In genomic region chr11:107732327-107733051, GRCh38 we compare ENCODE assay signal across 20 cellular contexts. TPM values are rescaled to one million over a fixed set of nuclear protein-coding genes. Genes with fewer than 3 reads are reported as not detected.
DNase-seq lines count a peak whose midpoint lies in the region; ATAC-seq and TF ChIP-seq lines count a peak whose summit lies in the region.
"Had no signal": no experiment of that assay in that cellular context is flagged by ENCODE, and none has a peak within 500 bp of the region (broad histone marks: within the 10 kb centered on the region; RNA-seq: fewer than 3 reads in every experiment).

No MANE protein-coding gene starts in this region.

- no peak for TF ChIP-seq CTCF in GM10248 (IDR thresholded peaks at IDR 0.05; ENCODE audit: control extremely low read depth, extremely low read depth, low read depth, missing control alignments)

- peaks cover 9% of the 10 kb centered on the region for H3K27me3 Mint-ChIP-seq in activated T-helper 2 cell treated with anti-CD3 and anti-CD28 coated beads, Interferon-gamma antibody, Interleukin-2, Interleukin-4, amounts not matched to agents 10 μg/mL and 5 μg/mL and 100 μg/mL, durations not matched to agents 14 hours and 24 hours and 36 hours (ENCODE audit: low read depth)

- POLR2A ChIA-PET in GM10248 (lab: Yijun Ruan, JAX) = no interaction called here

- no peak overlapping the region for H3K4me3 Mint-ChIP-seq in activated T-helper 2 cell treated with anti-CD3 and anti-CD28 coated beads, Interferon-gamma antibody, Interleukin-2, Interleukin-4, amounts not matched to agents 10 μg/mL and 5 μg/mL and 100 μg/mL, durations not matched to agents 14 hours and 24 hours and 36 hours (ENCODE audit: low read depth)
- H3K4me3 Mint-ChIP-seq: H9 had no signal

- DNase-seq in GM10248 (ENCODE audit: extremely low spot score) (peak; percentile 19), kidney glomerular epithelial cell (lab: John Stamatoyannopoulos, UW) (no peak)
- DNase-seq in stimulated activated CD4-positive, alpha-beta T cell treated with anti-CD3 and anti-CD28 coated beads, Interleukin-4, amount 100 ng/mL, for 4 hours = no peak
- no peak for DNase-seq in activated T-helper 2 cell treated with anti-CD3 and anti-CD28 coated beads, Interferon-gamma antibody, Interleukin-2, Interleukin-4, amounts not matched to agents 10 μg/mL and 5 μg/mL and 100 μg/mL, durations not matched to agents 14 hours and 24 hours and 36 hours (ENCODE audit: low spot score)
- DNase-seq: activated naive CD4-positive, alpha-beta T cell; Caco-2; dermis blood vessel endothelial cell; esophagus squamous epithelium; GDM1; H9; NCI-H1436; NCI-H226; stimulated activated CD4-positive, alpha-beta T cell treated with anti-CD3 and anti-CD28 coated beads, Interleukin-12 subunit alpha, Interleukin-12 subunit beta, amount 100 ng/mL, for 4 hours; stomach had no signal

- H3K27ac Mint-ChIP-seq in activated T-helper 2 cell treated with anti-CD3 and anti-CD28 coated beads, Interferon-gamma antibody, Interleukin-2, Interleukin-4, amounts not matched to agents 10 μg/mL and 5 μg/mL and 100 μg/mL, durations not matched to agents 14 hours and 24 hours and 36 hours = no peak overlapping the region
- H3K27ac Mint-ChIP-seq: progenitor cell of endocrine pancreas had no signal

- no peaks in the 10 kb centered on the region for H3K9me3 Mint-ChIP-seq in activated T-helper 2 cell treated with anti-CD3 and anti-CD28 coated beads, Interferon-gamma antibody, Interleukin-2, Interleukin-4, amounts not matched to agents 10 μg/mL and 5 μg/mL and 100 μg/mL, durations not matched to agents 14 hours and 24 hours and 36 hours
- H3K9me3 Mint-ChIP-seq: H9 had no signal

- intact Hi-C loops in activated T-helper 2 cell treated with anti-CD3 and anti-CD28 coated beads, Interferon-gamma antibody, Interleukin-2, Interleukin-4, amounts not matched to agents 10 μg/mL and 5 μg/mL and 100 μg/mL, durations not matched to agents 14 hours and 24 hours and 36 hours (cut with micrococcal nuclease) = no loop called here

- ATAC-seq in GM19035 (IDR thresholded peaks at IDR 0.05; ENCODE audit: unreplicated experiment) = peak; percentile 75
- ATAC-seq in HG02763 (IDR thresholded peaks at IDR 0.05; ENCODE audit: unreplicated experiment) = peak; percentile 66
- ATAC-seq in HG03558 (IDR thresholded peaks at IDR 0.05; ENCODE audit: extremely low read depth, unreplicated experiment) = peak; percentile 52
- no peak for ATAC-seq in HG02970 (IDR thresholded peaks at IDR 0.05; ENCODE audit: low FRiP score, unreplicated experiment)

- CTCF ChIA-PET in GM10248 (lab: Yijun Ruan, JAX) = interaction anchor here (0.9 to 4.0 kb wide), 6 partner anchors 10 to 184 kb away, joined by 3 to 37 read pairs (median 4); no protein-coding TSS in a partner anchor

- H3K4me1 Mint-ChIP-seq in activated T-helper 2 cell treated with anti-CD3 and anti-CD28 coated beads, Interferon-gamma antibody, Interleukin-2, Interleukin-4, amounts not matched to agents 10 μg/mL and 5 μg/mL and 100 μg/mL, durations not matched to agents 14 hours and 24 hours and 36 hours (ENCODE audit: low read depth) = no peaks in the 10 kb centered on the region
- H3K4me1 Mint-ChIP-seq: H9 had no signal

- H3K36me3 Mint-ChIP-seq in activated T-helper 2 cell treated with anti-CD3 and anti-CD28 coated beads, Interferon-gamma antibody, Interleukin-2, Interleukin-4, amounts not matched to agents 10 μg/mL and 5 μg/mL and 100 μg/mL, durations not matched to agents 14 hours and 24 hours and 36 hours (ENCODE audit: low read depth) = no peaks in the 10 kb centered on the region

RNA-seq across cellular contexts. Expression of gene SLN, which starts 20.6 kb away (rescaled TPM):
- not detected in 2 replicates for total RNA-seq in activated T-helper 2 cell treated with anti-CD3 and anti-CD28 coated beads, Interferon-gamma antibody, Interleukin-2, Interleukin-4, amounts not matched to agents 10 μg/mL and 5 μg/mL and 100 μg/mL, durations not matched to agents 14 hours and 24 hours and 36 hours
- total RNA-seq: activated CD8-positive, alpha-beta memory T cell treated with anti-CD3 and anti-CD28 coated beads for 36 hours; Caco-2; dermis blood vessel endothelial cell; esophagus squamous epithelium; H9; progenitor cell of endocrine pancreas; stomach had no signal
